In the genomic region with DNA sequence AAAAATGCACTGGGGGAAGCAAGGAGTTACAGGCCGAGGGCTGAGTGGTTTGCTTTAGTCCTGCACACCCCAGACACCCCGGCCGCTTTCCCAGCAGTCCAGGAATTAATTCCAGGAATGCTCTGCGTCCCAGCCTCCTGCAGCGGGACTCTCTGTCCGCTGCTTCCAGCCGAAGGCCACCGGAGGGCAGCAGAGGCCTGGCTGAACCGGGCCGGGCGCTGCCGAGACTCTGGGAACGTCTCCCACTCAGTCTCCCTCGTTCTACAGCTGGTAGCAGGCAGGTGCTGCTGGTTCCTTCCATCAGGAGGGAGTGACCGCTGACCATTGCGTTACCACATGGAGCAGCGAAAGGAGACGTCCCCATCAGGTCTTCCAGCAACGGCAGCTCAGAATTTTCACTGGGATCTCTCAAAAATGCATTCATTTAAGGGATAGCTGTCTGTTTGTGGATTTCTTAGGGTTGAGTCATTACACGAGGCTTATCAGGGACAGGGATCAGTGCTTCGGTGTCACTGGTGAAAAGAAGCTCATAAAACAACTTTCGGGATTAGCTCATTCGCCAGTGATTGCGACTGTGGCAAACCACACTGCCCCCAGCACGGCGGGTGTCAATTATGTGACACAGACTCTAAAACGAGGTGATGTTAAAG, we compare ENCODE assay signal across 8 cellular contexts. TPM values are rescaled to one million over a fixed set of nuclear protein-coding genes. Genes with fewer than 3 reads are reported as not detected.
A peak's percentile ranks its signal among the peaks of the same experiment; 100 is the strongest.
DNase-seq lines count a peak whose midpoint lies in the region; ATAC-seq and TF ChIP-seq lines count a peak whose summit lies in the region.

No MANE protein-coding gene starts in this region.

- peaks cover 0 to 4% of the 10 kb centered on the region in 2 donors for H3K4me1 ChIP-seq in lung (ENCODE audit: control insufficient read depth in 2 of 2, insufficient read depth in 2 of 2, low read length in 2 of 2)

- POLR2A ChIA-PET in activated CD4-positive, alpha-beta T cell treated with anti-CD3 and anti-CD28 coated beads, Interleukin-2, amount 10 ng/mL, durations not matched to agents 7 days and 5 days (lab: Charles Lee), result interaction anchor here (0.6 to 0.7 kb wide), 2 partner anchors 24 to 579 kb away, joined by 4 to 5 read pairs; no protein-coding TSS in a partner anchor

- DNase-seq in NCI-H1694 (lab: John Stamatoyannopoulos, UW) (peak; percentile 8), NCI-H1694 treated with DMSO at 0.1 percent for 48 hours (lab: John Stamatoyannopoulos, UW) (no peak), NCI-H460 (ENCODE audit: extremely low read depth, low read depth) (peak; percentile 65), lung (ENCODE audit: low spot score) (peak; percentile 75)
- peak; percentile 72 for DNase-seq in activated CD4-positive, alpha-beta T cell treated with anti-CD3 and anti-CD28 coated beads, Interleukin-2, amount 10 ng/mL, durations not matched to agents 7 days and 5 days
- DNase-seq in stimulated activated CD4-positive, alpha-beta T cell treated with anti-CD3 and anti-CD28 coated beads, Interleukin-4, amount 100 ng/mL, for 48 hours (ENCODE audit: low read depth in 2 of 2), result peak; percentile 70 to 75

- H3K4me3 Mint-ChIP-seq in activated CD4-positive, alpha-beta T cell treated with anti-CD3 and anti-CD28 coated beads, Interleukin-2, amount 10 ng/mL, durations not matched to agents 7 days and 5 days, result peak overlapping the region; percentile 0
- H3K4me3 Mint-ChIP-seq in dendritic cell treated with granulocyte-macrophage colony-stimulating factor and Interleukin-4, amounts not matched to agents 40 ng/mL and 50 ng/mL, for 4 days, result peak overlapping the region; percentile 31

- H3K9me3 ChIP-seq in lung (ENCODE audit: control insufficient read depth in 2 of 2, insufficient read depth in 1 of 2, low read length in 1 of 2), result no peaks in the 10 kb centered on the region

- CTCF ChIA-PET in activated CD4-positive, alpha-beta T cell treated with anti-CD3 and anti-CD28 coated beads, Interleukin-2, amount 10 ng/mL, durations not matched to agents 7 days and 5 days (lab: Charles Lee), result interaction anchor here (0.6 to 1.3 kb wide), 5 partner anchors 10 to 578 kb away, joined by 3 to 4 read pairs (median 3); no protein-coding TSS in a partner anchor

- no peak overlapping the region for H3K4me3 ChIP-seq in lung

- ATAC-seq in HG03103 (IDR thresholded peaks at IDR 0.05; ENCODE audit: low read depth, unreplicated experiment) (peak; percentile 67), lung (ENCODE audit: insufficient read depth, low FRiP score) (peak; percentile 89)

- peaks cover 79% of the 10 kb centered on the region for H3K27me3 Mint-ChIP-seq in activated CD4-positive, alpha-beta T cell treated with anti-CD3 and anti-CD28 coated beads, Interleukin-2, amount 10 ng/mL, durations not matched to agents 7 days and 5 days
- H3K27me3 Mint-ChIP-seq in dendritic cell treated with granulocyte-macrophage colony-stimulating factor and Interleukin-4, amounts not matched to agents 40 ng/mL and 50 ng/mL, for 4 days, result peaks cover 71% of the 10 kb centered on the region

- no peaks in the 10 kb centered on the region for H3K9me3 Mint-ChIP-seq in activated CD4-positive, alpha-beta T cell treated with anti-CD3 and anti-CD28 coated beads, Interleukin-2, amount 10 ng/mL, durations not matched to agents 7 days and 5 days
- H3K9me3 Mint-ChIP-seq in dendritic cell treated with granulocyte-macrophage colony-stimulating factor and Interleukin-4, amounts not matched to agents 40 ng/mL and 50 ng/mL, for 4 days, result no peaks in the 10 kb centered on the region

- intact Hi-C loops in dendritic cell treated with granulocyte-macrophage colony-stimulating factor and Interleukin-4, amounts not matched to agents 40 ng/mL and 50 ng/mL, for 4 days (cut with micrococcal nuclease), result loop anchor here (5.0 kb wide), 1 partner anchor 1575 kb away; no protein-coding TSS in a partner anchor

- 11% methylated on average over 27 of the region's 27 CpGs for WGBS in lung, 2 donors

- no peaks in the 10 kb centered on the region for H3K27me3 ChIP-seq in lung (ENCODE audit: control insufficient read depth, insufficient read depth)

- peak; percentile 92 for TF ChIP-seq CTCF in lung (IDR thresholded peaks at IDR 0.05; ENCODE audit: control extremely low read depth, extremely low read depth)

- H3K36me3 Mint-ChIP-seq in activated CD4-positive, alpha-beta T cell treated with anti-CD3 and anti-CD28 coated beads, Interleukin-2, amount 10 ng/mL, durations not matched to agents 7 days and 5 days (ENCODE audit: low read depth), result no peaks in the 10 kb centered on the region
- H3K36me3 Mint-ChIP-seq in dendritic cell treated with granulocyte-macrophage colony-stimulating factor and Interleukin-4, amounts not matched to agents 40 ng/mL and 50 ng/mL, for 4 days (ENCODE audit: low read depth), result no peaks in the 10 kb centered on the region

- H3K27ac Mint-ChIP-seq in activated CD4-positive, alpha-beta T cell treated with anti-CD3 and anti-CD28 coated beads, Interleukin-2, amount 10 ng/mL, durations not matched to agents 7 days and 5 days, result no peak overlapping the region
- H3K27ac Mint-ChIP-seq in dendritic cell treated with granulocyte-macrophage colony-stimulating factor and Interleukin-4, amounts not matched to agents 40 ng/mL and 50 ng/mL, for 4 days, result peak overlapping the region; percentile 53

- H3K4me1 Mint-ChIP-seq in activated CD4-positive, alpha-beta T cell treated with anti-CD3 and anti-CD28 coated beads, Interleukin-2, amount 10 ng/mL, durations not matched to agents 7 days and 5 days, result peaks cover 14% of the 10 kb centered on the region
- peaks cover 12% of the 10 kb centered on the region for H3K4me1 Mint-ChIP-seq in dendritic cell treated with granulocyte-macrophage colony-stimulating factor and Interleukin-4, amounts not matched to agents 40 ng/mL and 50 ng/mL, for 4 days (ENCODE audit: low read depth)

- no peaks in the 10 kb centered on the region for H3K36me3 ChIP-seq in lung (ENCODE audit: control insufficient read depth in 2 of 2, insufficient read depth in 2 of 2, low read length in 2 of 2)

- H3K27ac ChIP-seq in lung (ENCODE audit: low read depth in 1 of 2, low read length in 1 of 2), result no peak overlapping the region

RNA-seq across cellular contexts. Expression of gene PITRM1, which starts 24.9 kb away (rescaled TPM):
- 49.5 and 52.0 TPM in 2 replicates for total RNA-seq in NCI-H460 (2014; rRNA removed; shearing (Covaris generic))
- 50.7 and 53.0 TPM in 2 replicates for polyA plus RNA-seq in NCI-H460 (2014; cell fraction: nucleus; rRNA removed)
- total RNA-seq in activated CD4-positive, alpha-beta T cell treated with anti-CD3 and anti-CD28 coated beads, Interleukin-2, amount 10 ng/mL, durations not matched to agents 7 days and 5 days, result 10 to 100 TPM; 57.4 to 58.0 TPM
- 10 to 100 TPM; 74.7 to 88.5 TPM for total RNA-seq in lung
- polyA plus RNA-seq in lung, result 10 to 100 TPM; 46.5 to 46.6 TPM
